22 cellular contexts compared by ENCODE assay signal in the genomic region with DNA sequence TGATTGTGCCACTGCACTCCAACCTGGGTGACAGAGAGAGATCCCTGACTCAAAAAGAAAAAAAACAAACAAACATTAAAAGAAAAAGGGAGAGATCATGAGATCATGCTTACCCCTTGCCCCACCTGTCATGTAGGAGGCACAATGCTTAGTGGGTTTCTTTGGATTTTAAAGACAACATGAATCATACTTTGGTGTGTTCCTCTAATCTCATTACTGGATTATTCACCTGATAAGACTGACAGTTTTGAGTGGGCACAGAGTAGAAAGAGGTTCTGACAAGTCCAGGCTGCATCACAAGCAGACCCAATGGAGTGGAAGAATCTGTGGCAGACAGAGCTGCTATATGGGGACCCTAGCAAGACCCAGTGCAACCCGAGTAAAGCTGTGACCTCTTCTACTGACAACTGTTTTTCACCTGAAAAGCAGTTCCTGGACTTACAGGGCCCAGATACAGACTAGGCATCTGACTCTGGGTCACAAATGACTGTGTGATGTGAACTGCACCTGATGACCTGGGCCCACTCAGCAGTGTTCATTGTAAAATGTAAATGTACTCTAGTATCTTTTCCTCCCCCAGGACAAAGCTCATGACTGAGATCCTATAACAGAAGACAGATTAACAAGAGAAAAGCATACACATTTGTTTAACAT. TPM values are rescaled to one million over a fixed set of nuclear protein-coding genes. Genes with fewer than 3 reads are reported as not detected.
DNase-seq lines count a peak whose midpoint lies in the region.
"Had no signal": no experiment of that assay in that cellular context is flagged by ENCODE, and none has a peak within 500 bp of the region (broad histone marks: within the 10 kb centered on the region; RNA-seq: fewer than 3 reads in every experiment).

No MANE protein-coding gene starts in this region.

- H3K27ac Mint-ChIP-seq in T-helper 2 cell treated with Interferon-gamma antibody and Interleukin-4, amounts not matched to agents 5 μg/mL and 100 μg/mL, for 36 hours, result no peak overlapping the region
- H3K27ac Mint-ChIP-seq: CD8-positive, alpha-beta T cell; GM23338; IgD-negative memory B cell; T-helper 17 cell had no signal

- H3K36me3 Mint-ChIP-seq in T-helper 2 cell treated with Interferon-gamma antibody and Interleukin-4, amounts not matched to agents 5 μg/mL and 100 μg/mL, for 36 hours (ENCODE audit: low read depth), result no peaks in the 10 kb centered on the region
- H3K36me3 Mint-ChIP-seq: CD8-positive, alpha-beta T cell had no signal

- no peak overlapping the region for H3K4me3 Mint-ChIP-seq in T-helper 2 cell treated with Interferon-gamma antibody and Interleukin-4, amounts not matched to agents 5 μg/mL and 100 μg/mL, for 36 hours
- H3K4me3 Mint-ChIP-seq: CD8-positive, alpha-beta T cell; GM23338; IgD-negative memory B cell; neural crest cell; T-helper 17 cell had no signal

- H3K9me3 Mint-ChIP-seq in T-helper 2 cell treated with Interferon-gamma antibody and Interleukin-4, amounts not matched to agents 5 μg/mL and 100 μg/mL, for 36 hours, result no peaks in the 10 kb centered on the region
- H3K9me3 Mint-ChIP-seq: GM23338, IgD-negative memory B cell had no signal

- H3K4me1 Mint-ChIP-seq in T-helper 2 cell treated with Interferon-gamma antibody and Interleukin-4, amounts not matched to agents 5 μg/mL and 100 μg/mL, for 36 hours (ENCODE audit: low read depth), result peaks cover 9% of the 10 kb centered on the region
- H3K4me1 Mint-ChIP-seq: IgD-negative memory B cell, neural crest cell, T-helper 17 cell had no signal

- DNase-seq in T-helper 2 cell treated with Interferon-gamma antibody and Interleukin-4, amounts not matched to agents 5 μg/mL and 100 μg/mL, for 36 hours (ENCODE audit: low spot score), result peak; percentile 35
- DNase-seq in T-helper 2 cell (no peak), A172 (ENCODE audit: low spot score) (peak; percentile 4), SW480 (ENCODE audit: low spot score) (peak; percentile 9), iris pigment epithelial cell (ENCODE audit: low read depth) (peak; percentile 17), AG20443 (ENCODE audit: low spot score) (no peak), SIG-M5 (lab: John Stamatoyannopoulos, UW) (no peak), GF-D8 (lab: John Stamatoyannopoulos, UW) (no peak)
- DNase-seq: 8988T; activated CD4-positive, alpha-beta T cell treated with anti-CD3 and anti-CD28 coated beads, Interleukin-2, amount 50 U/mL, for 48 hours; AML-193; brain microvascular endothelial cell; CD8-positive, alpha-beta T cell; effector CD4-positive, alpha-beta T cell; erythroblast; foreskin fibroblast; left colon; NCI-H510A; T-helper 17 cell had no signal

- no peaks in the 10 kb centered on the region for H3K27me3 Mint-ChIP-seq in T-helper 2 cell treated with Interferon-gamma antibody and Interleukin-4, amounts not matched to agents 5 μg/mL and 100 μg/mL, for 36 hours (ENCODE audit: low read depth)

RNA-seq across cellular contexts. Expression of a gene that starts 28.9 kb away (rescaled TPM):
- 18.3 and 20.0 TPM in 2 replicates for total RNA-seq in A172 (2014; rRNA removed; shearing (Covaris generic))

RNA-seq across cellular contexts. Expression of a gene that starts 50.8 kb away (rescaled TPM):
- 908 and 920 TPM in 2 replicates for total RNA-seq in A172 (2014; rRNA removed; shearing (Covaris generic))

Comparison
In these comparisons a context has a peak if more than half of its experiments do, and no peak if none do; other contexts are left out.
1. DNase-seq: peak in T-helper 2 cell treated with Interferon-gamma antibody and Interleukin-4, amounts not matched to agents 5 μg/mL and 100 μg/mL, for 36 hours (single experiment), A172 (single experiment), SW480 (single experiment) and iris pigment epithelial cell (single experiment); none in T-helper 2 cell (0 of 5), AG20443 (single experiment), SIG-M5 (single experiment) and GF-D8 (single experiment).